In the genomic region with DNA sequence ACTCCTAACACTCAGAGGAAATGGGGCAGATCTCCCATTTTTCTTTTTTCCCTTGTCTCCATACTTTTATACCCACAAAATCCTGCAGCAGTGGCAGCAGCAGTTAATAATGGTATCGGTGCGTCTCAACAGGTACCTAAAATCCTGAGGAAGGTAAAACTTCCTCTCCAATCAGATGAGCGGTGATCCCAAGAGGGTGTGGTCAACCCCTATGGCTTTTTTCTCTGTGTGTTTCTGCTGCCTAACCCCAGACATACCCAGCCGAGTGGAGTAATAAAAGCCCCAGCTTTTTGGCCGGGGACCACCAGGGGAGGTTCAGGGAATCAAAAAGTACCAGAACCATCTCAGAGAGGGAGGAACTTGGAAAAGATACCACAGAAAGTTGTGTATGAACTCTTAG, we compare ENCODE assay signal across 18 cellular contexts. TPM values are rescaled to one million over a fixed set of nuclear protein-coding genes. Genes with fewer than 3 reads are reported as not detected.
A peak's percentile ranks its signal among the peaks of the same experiment; 100 is the strongest.
DNase-seq lines count a peak whose midpoint lies in the region; ATAC-seq and TF ChIP-seq lines count a peak whose summit lies in the region.
"Had no signal": no experiment of that assay in that cellular context is flagged by ENCODE, and none has a peak within 500 bp of the region (broad histone marks: within the 10 kb centered on the region; RNA-seq: fewer than 3 reads in every experiment).

No MANE protein-coding gene starts in this region.

- H4K20me1 ChIP-seq in GM23338 (replicated peaks; ENCODE audit: insufficient read depth): no peaks in the 10 kb centered on the region

- TF ChIP-seq CTCF in GM23338 (conservative IDR thresholded peaks at IDR 0.05; ENCODE audit: low read depth in 2 of 2) (no peak), ascending aorta (IDR thresholded peaks at IDR 0.05) (no peak), osteocyte (IDR thresholded peaks at IDR 0.05) (no peak)

- H3K4me1 ChIP-seq in GM23338 (ENCODE audit: insufficient read depth) (no peaks in the 10 kb centered on the region; the same call in 1 of the 2 replicates), ascending aorta (peaks cover 9 to 62% of the 10 kb centered on the region in 2 donors), iPS-20b (ENCODE audit: insufficient read depth, low read length) (0 out of 2 replicates have a peak, but pooled peaks cover 4% of the 10 kb centered on the region)
- H3K4me1 ChIP-seq: Caco-2 had no signal

- H3K79me2 ChIP-seq in GM23338 (replicated peaks; ENCODE audit: insufficient read depth): no peaks in the 10 kb centered on the region

- H3K9me3 Mint-ChIP-seq in GM23338 (no peaks in the 10 kb centered on the region), osteocyte (ENCODE audit: unreplicated experiment) (no peaks in the 10 kb centered on the region)
- no peaks in the 10 kb centered on the region for H3K9me3 Mint-ChIP-seq in effector memory CD8-positive, alpha-beta T cell

- H3K27ac Mint-ChIP-seq in GM23338: 0 out of 2 replicates have a peak overlapping the region, but pooled peaks have one; percentile 62
- peak overlapping the region; percentile 87 for H3K27ac Mint-ChIP-seq in osteocyte (ENCODE audit: unreplicated experiment)
- no peak overlapping the region for H3K27ac Mint-ChIP-seq in effector memory CD8-positive, alpha-beta T cell

- H2AFZ ChIP-seq in GM23338: no peak overlapping the region

- ATAC-seq in GM23338: peak; percentile 99
- ATAC-seq in effector memory CD8-positive, alpha-beta T cell (replicated peaks): no peak
- no peak for ATAC-seq in HG03097 (IDR thresholded peaks at IDR 0.05; ENCODE audit: low FRiP score, unreplicated experiment)
- ATAC-seq in GM18858 (IDR thresholded peaks at IDR 0.05; ENCODE audit: unreplicated experiment): no peak
- ATAC-seq: GM12878 had no signal

- no peaks in the 10 kb centered on the region for H3K27me3 Mint-ChIP-seq in GM23338 (ENCODE audit: insufficient read depth, low read depth, poor library complexity)
- H3K27me3 Mint-ChIP-seq in osteocyte (ENCODE audit: unreplicated experiment): no peaks in the 10 kb centered on the region
- no peaks in the 10 kb centered on the region for H3K27me3 Mint-ChIP-seq in effector memory CD8-positive, alpha-beta T cell

- H3K36me3 ChIP-seq in GM23338 (ENCODE audit: insufficient read depth): no peaks in the 10 kb centered on the region
- H3K36me3 ChIP-seq in ascending aorta: peaks cover 0 to 9% of the 10 kb centered on the region in 2 donors
- peaks cover 5% of the 10 kb centered on the region for H3K36me3 ChIP-seq in iPS-20b (ENCODE audit: insufficient read depth, low read depth, low read length)

- H3K4me2 ChIP-seq in GM23338: peak overlapping the region; percentile 64

- peak; percentile 54 for DNase-seq in GM23338 (ENCODE audit: low spot score)
- DNase-seq in ascending aorta (ENCODE audit: low spot score in 2 of 2): no peak
- DNase-seq in osteocyte (ENCODE audit: extremely low spot score, unreplicated experiment): no peak
- DNase-seq in effector memory CD8-positive, alpha-beta T cell: no peak
- no peak for DNase-seq in effector CD8-positive, alpha-beta T cell (lab: John Stamatoyannopoulos, UW)
- DNase-seq: Caco-2, HCEC 1CT, MM.1S, NCI-H1417, NCI-H1930, NCI-H510A, NCI-H82 had no signal

- H3K27me3 ChIP-seq in GM23338 (ENCODE audit: insufficient read depth) (no peaks in the 10 kb centered on the region), ascending aorta (no peaks in the 10 kb centered on the region), iPS-20b (ENCODE audit: insufficient read depth, low read length) (no peaks in the 10 kb centered on the region)

- intact Hi-C loops in ascending aorta (cut with DNase I): no loop called here

- no peaks in the 10 kb centered on the region for H3F3A ChIP-seq in GM23338 (replicated peaks; ENCODE audit: low read depth)

- H3K4me1 Mint-ChIP-seq in GM23338 (peaks cover 10% of the 10 kb centered on the region; the same call in 1 of the 3 replicates), osteocyte (ENCODE audit: unreplicated experiment) (peaks cover 74% of the 10 kb centered on the region)
- H3K4me1 Mint-ChIP-seq in effector memory CD8-positive, alpha-beta T cell (ENCODE audit: low read depth in 2 of 2): peaks cover 26 to 39% of the 10 kb centered on the region in 2 donors

- H3K4me3 Mint-ChIP-seq in GM23338 (peak overlapping the region; percentile 58), osteocyte (ENCODE audit: unreplicated experiment) (no peak overlapping the region)
- H3K4me3 Mint-ChIP-seq in effector memory CD8-positive, alpha-beta T cell: no peak overlapping the region

- H3K9ac ChIP-seq in iPS-20b (ENCODE audit: low read depth, low read length): no peak overlapping the region

- no peaks in the 10 kb centered on the region for H3K9me2 ChIP-seq in GM23338 (ENCODE audit: insufficient read depth)

- 0 out of 2 replicates have a peak overlapping the region, but pooled peaks have one; percentile 8 for H3K27ac ChIP-seq in GM23338 (ENCODE audit: low read depth)
- peak overlapping the region; percentile 2 to 31 for H3K27ac ChIP-seq in ascending aorta
- no peak overlapping the region for H3K27ac ChIP-seq in iPS-20b (ENCODE audit: low read length)
- H3K27ac ChIP-seq: C4-2B, HL-60 had no signal

- peak overlapping the region; percentile 31; the same call in 1 of the 2 replicates for H3K4me3 ChIP-seq in GM23338
- H3K4me3 ChIP-seq in ascending aorta: no peak overlapping the region
- H3K4me3 ChIP-seq in iPS-20b (ENCODE audit: low read length): peak overlapping the region; percentile 45
- H3K4me3 ChIP-seq: GM12878 had no signal

- no peaks in the 10 kb centered on the region for H3K9me3 ChIP-seq in ascending aorta
- H3K9me3 ChIP-seq in iPS-20b (ENCODE audit: insufficient read depth, low read depth, low read length): no peaks in the 10 kb centered on the region
- H3K9me3 ChIP-seq: Caco-2 had no signal

- peaks cover 5% of the 10 kb centered on the region; the same call in 2 of the 3 replicates for H3K36me3 Mint-ChIP-seq in GM23338 (ENCODE audit: low read depth)
- H3K36me3 Mint-ChIP-seq in osteocyte (ENCODE audit: unreplicated experiment): peaks cover 19% of the 10 kb centered on the region
- H3K36me3 Mint-ChIP-seq in effector memory CD8-positive, alpha-beta T cell (ENCODE audit: insufficient read depth): peaks cover 22% of the 10 kb centered on the region

TF ChIP-seq in GM23338, 12 proteins besides CTCF, POLR2A, EP300 and RAD21:
- TF ChIP-seq, protein P1, sequence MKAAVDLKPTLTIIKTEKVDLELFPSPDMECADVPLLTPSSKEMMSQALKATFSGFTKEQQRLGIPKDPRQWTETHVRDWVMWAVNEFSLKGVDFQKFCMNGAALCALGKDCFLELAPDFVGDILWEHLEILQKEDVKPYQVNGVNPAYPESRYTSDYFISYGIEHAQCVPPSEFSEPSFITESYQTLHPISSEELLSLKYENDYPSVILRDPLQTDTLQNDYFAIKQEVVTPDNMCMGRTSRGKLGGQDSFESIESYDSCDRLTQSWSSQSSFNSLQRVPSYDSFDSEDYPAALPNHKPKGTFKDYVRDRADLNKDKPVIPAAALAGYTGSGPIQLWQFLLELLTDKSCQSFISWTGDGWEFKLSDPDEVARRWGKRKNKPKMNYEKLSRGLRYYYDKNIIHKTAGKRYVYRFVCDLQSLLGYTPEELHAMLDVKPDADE (IDR thresholded peaks at IDR 0.05): no peak
- TF ChIP-seq, protein P2, sequence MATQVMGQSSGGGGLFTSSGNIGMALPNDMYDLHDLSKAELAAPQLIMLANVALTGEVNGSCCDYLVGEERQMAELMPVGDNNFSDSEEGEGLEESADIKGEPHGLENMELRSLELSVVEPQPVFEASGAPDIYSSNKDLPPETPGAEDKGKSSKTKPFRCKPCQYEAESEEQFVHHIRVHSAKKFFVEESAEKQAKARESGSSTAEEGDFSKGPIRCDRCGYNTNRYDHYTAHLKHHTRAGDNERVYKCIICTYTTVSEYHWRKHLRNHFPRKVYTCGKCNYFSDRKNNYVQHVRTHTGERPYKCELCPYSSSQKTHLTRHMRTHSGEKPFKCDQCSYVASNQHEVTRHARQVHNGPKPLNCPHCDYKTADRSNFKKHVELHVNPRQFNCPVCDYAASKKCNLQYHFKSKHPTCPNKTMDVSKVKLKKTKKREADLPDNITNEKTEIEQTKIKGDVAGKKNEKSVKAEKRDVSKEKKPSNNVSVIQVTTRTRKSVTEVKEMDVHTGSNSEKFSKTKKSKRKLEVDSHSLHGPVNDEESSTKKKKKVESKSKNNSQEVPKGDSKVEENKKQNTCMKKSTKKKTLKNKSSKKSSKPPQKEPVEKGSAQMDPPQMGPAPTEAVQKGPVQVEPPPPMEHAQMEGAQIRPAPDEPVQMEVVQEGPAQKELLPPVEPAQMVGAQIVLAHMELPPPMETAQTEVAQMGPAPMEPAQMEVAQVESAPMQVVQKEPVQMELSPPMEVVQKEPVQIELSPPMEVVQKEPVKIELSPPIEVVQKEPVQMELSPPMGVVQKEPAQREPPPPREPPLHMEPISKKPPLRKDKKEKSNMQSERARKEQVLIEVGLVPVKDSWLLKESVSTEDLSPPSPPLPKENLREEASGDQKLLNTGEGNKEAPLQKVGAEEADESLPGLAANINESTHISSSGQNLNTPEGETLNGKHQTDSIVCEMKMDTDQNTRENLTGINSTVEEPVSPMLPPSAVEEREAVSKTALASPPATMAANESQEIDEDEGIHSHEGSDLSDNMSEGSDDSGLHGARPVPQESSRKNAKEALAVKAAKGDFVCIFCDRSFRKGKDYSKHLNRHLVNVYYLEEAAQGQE (IDR thresholded peaks at IDR 0.05; ENCODE audit: unreplicated experiment): no peak

RNA-seq across cellular contexts. Expression of gene GK5, which starts 9.1 kb away (rescaled TPM):
- 10.5 and 19.5 TPM in 2 replicates for total RNA-seq in GM23338 (2014; rRNA removed; shearing (Covaris generic))
- 3.9 and 5.3 TPM in 2 replicates for polyA plus RNA-seq in GM23338 (2016; fragmentation: Nextera tagmentation; extraction: Ambion mirVana)
- total RNA-seq in ascending aorta: 90.9 TPM
- 33.3 and 36.8 TPM in 2 replicates for total RNA-seq in osteocyte

Comparison
In these comparisons a context has a peak if more than half of its experiments do, and no peak if none do; other contexts are left out.
1. H3K4me3 ChIP-seq: peak in GM23338 (single experiment) and iPS-20b (single experiment); none in ascending aorta (0 of 2).
2. H3K27ac Mint-ChIP-seq: peak in GM23338 (single experiment) and osteocyte (single experiment); none in effector memory CD8-positive, alpha-beta T cell (0 of 2).